ENCODE assay signal across 8 cellular contexts in the genomic region with DNA sequence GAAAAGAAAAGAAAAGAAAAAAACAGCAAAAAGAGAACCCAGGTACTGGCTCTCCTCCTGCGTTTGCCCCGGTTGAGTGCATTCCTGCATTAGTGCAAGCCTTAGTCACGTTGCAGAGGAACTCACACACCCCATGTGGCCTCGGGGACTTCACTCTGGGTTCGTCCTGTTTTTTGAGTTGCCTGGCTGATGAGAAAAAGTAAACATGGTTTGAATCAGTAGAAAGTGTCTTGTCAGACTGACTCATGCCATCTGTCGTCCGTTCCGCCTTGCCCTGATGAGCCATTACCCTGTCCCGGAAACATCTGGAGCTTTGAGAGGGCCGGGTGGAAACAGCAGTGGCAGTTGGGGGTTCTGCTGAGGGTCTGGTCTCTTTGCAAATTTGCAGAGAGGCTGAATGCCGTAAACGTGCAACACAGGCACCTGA. TPM values are rescaled to one million over a fixed set of nuclear protein-coding genes. Genes with fewer than 3 reads are reported as not detected.
A peak's percentile ranks its signal among the peaks of the same experiment; 100 is the strongest.
DNase-seq lines count a peak whose midpoint lies in the region; ATAC-seq, FAIRE-seq and TF ChIP-seq lines count a peak whose summit lies in the region.

No MANE protein-coding gene starts in this region.

- H4K20me1 ChIP-seq in OCI-LY7 (ENCODE audit: insufficient read depth, low read length) (no peaks in the 10 kb centered on the region), astrocyte (ENCODE audit: insufficient read depth, low read length) (peaks cover 86% of the 10 kb centered on the region)

- peaks cover 84% of the 10 kb centered on the region for H3K79me2 ChIP-seq in OCI-LY7 (ENCODE audit: insufficient read depth, low read depth, low read length)
- peaks cover 92% of the 10 kb centered on the region for H3K79me2 ChIP-seq in astrocyte (ENCODE audit: insufficient read depth, low read length)

- H3K4me3 ChIP-seq in OCI-LY7 (ENCODE audit: low read depth, low read length, poor library complexity, severe bottlenecking) (peak overlapping the region; percentile 54), astrocyte (ENCODE audit: insufficient read depth, low read depth, low read length) (no peak overlapping the region)

- H3K4me2 ChIP-seq in OCI-LY7 (ENCODE audit: low read length), result peak overlapping the region; percentile 93
- peak overlapping the region; percentile 66 for H3K4me2 ChIP-seq in astrocyte (ENCODE audit: low read length)

- no peaks in the 10 kb centered on the region for H3K27me3 ChIP-seq in astrocyte (ENCODE audit: insufficient read depth, low read length)

- H3K9me3 Mint-ChIP-seq in astrocyte (ENCODE audit: unreplicated experiment), result no peaks in the 10 kb centered on the region

- H3K36me3 Mint-ChIP-seq in astrocyte (ENCODE audit: low read depth, unreplicated experiment), result no peaks in the 10 kb centered on the region

- FAIRE-seq in astrocyte (lab: Jason Lieb, UNC) (no peak), islet of Langerhans (lab: Jason Lieb, UNC) (peak; percentile 88)

- peak overlapping the region; percentile 87 for H3K27ac Mint-ChIP-seq in astrocyte (ENCODE audit: unreplicated experiment)

- H3K4me3 Mint-ChIP-seq in astrocyte (ENCODE audit: unreplicated experiment), result peak overlapping the region; percentile 52

- DNase-seq in OCI-LY7 (ENCODE audit: low spot score) (peak; percentile 97), astrocyte (ENCODE audit: low read depth) (peak; percentile 70), NCI-H524 treated with DMSO at 0.1 percent for 48 hours (lab: John Stamatoyannopoulos, UW) (no peak), NCI-H526 (lab: John Stamatoyannopoulos, UW) (no peak)
- DNase-seq in stimulated activated CD4-positive, alpha-beta T cell treated with anti-CD3 and anti-CD28 coated beads, TNF-alpha, amount 100 ng/mL, for 24 hours (ENCODE audit: low read depth in 3 of 3), result peak; percentile 36 to 57 (median 55)

- H3K27me3 Mint-ChIP-seq in astrocyte (ENCODE audit: low read depth, unreplicated experiment), result no peaks in the 10 kb centered on the region

- H3K27ac ChIP-seq in OCI-LY7 (ENCODE audit: low read depth, low read length, poor library complexity, severe bottlenecking) (peak overlapping the region; percentile 95), astrocyte (ENCODE audit: low read depth, low read length) (peak overlapping the region; percentile 66)

- no peak overlapping the region; the same call in 1 of the 2 replicates for H2AFZ ChIP-seq in OCI-LY7 (ENCODE audit: low read length)
- H2AFZ ChIP-seq in astrocyte (ENCODE audit: low read depth, low read length), result no peak overlapping the region

- BruUV-seq in OCI-LY7 (replicated peaks; lab: Mats Ljungman, UMichigan), result no TSS peak

- H3K9ac ChIP-seq in astrocyte (ENCODE audit: low read length), result peak overlapping the region; percentile 57

- CTCF ChIA-PET in OCI-LY7 (lab: Charles Lee; ENCODE audit: unreplicated experiment), result no interaction called here

- peaks cover 48% of the 10 kb centered on the region for H3K4me1 Mint-ChIP-seq in astrocyte (ENCODE audit: low read depth, unreplicated experiment)

- ATAC-seq in HG02623 (IDR thresholded peaks at IDR 0.05; ENCODE audit: unreplicated experiment), result peak; percentile 91

- intact Hi-C loops in OCI-LY7 (cut with micrococcal nuclease; ENCODE audit: unreplicated experiment), result loop anchor here (2.0 kb wide), 2 partner anchors 15 to 75 kb away; no protein-coding TSS in a partner anchor

- H3K9me3 ChIP-seq in OCI-LY7 (ENCODE audit: low read length), result no peaks in the 10 kb centered on the region
- H3K9me3 ChIP-seq in astrocyte (ENCODE audit: insufficient read depth, low read depth, low read length), result no peaks in the 10 kb centered on the region

- POLR2A ChIA-PET in OCI-LY7 (lab: Charles Lee), result no interaction called here

- TF ChIP-seq CTCF in GM12873 (IDR thresholded peaks at IDR 0.05; ENCODE audit: insufficient read depth, low read depth, low read length, missing control alignments) (peak; percentile 4), OCI-LY7 (conservative IDR thresholded peaks at IDR 0.05; ENCODE audit: low read length) (peak; percentile 15; the same call in 1 of the 2 replicates), astrocyte (IDR thresholded peaks at IDR 0.05; ENCODE audit: insufficient read depth, low read depth, low read length) (no peak)

- no peaks in the 10 kb centered on the region for H3K9me2 ChIP-seq in OCI-LY7 (ENCODE audit: insufficient read depth, low read length)

- H3K36me3 ChIP-seq in OCI-LY7 (ENCODE audit: insufficient read depth, low read length) (peaks cover 21% of the 10 kb centered on the region), astrocyte (ENCODE audit: insufficient read depth, low read length) (peaks cover 5% of the 10 kb centered on the region)

- peaks cover 69% of the 10 kb centered on the region for H3K4me1 ChIP-seq in OCI-LY7 (ENCODE audit: insufficient read depth, low read length, poor library complexity, severe bottlenecking)
- peaks cover 69% of the 10 kb centered on the region for H3K4me1 ChIP-seq in astrocyte (ENCODE audit: insufficient read depth, low read length)

RNA-seq across cellular contexts. Expression of a gene that starts 16.3 kb away (rescaled TPM):
- total RNA-seq in OCI-LY7 (2014; rRNA removed; shearing (Covaris generic)), result 80.7 and 92.3 TPM in 2 replicates
- total RNA-seq in OCI-LY7 (2022), result 117 and 119 TPM in 2 replicates
- 436 and 448 TPM in 2 replicates for total RNA-seq in astrocyte

RNA-seq across cellular contexts. Expression of a gene that starts 44.5 kb away (rescaled TPM):
- total RNA-seq in OCI-LY7 (2014; rRNA removed; shearing (Covaris generic)), result not detected in 2 replicates
- not detected in 2 replicates for total RNA-seq in OCI-LY7 (2022)
- total RNA-seq in astrocyte, result 0.30 TPM in 1 of 2 replicates, not detected in the other

Comparison
In these comparisons a context has a peak if more than half of its experiments do, and no peak if none do; other contexts are left out.
1. DNase-seq: peak in OCI-LY7 (single experiment), astrocyte (single experiment) and stimulated activated CD4-positive, alpha-beta T cell treated with anti-CD3 and anti-CD28 coated beads, TNF-alpha, amount 100 ng/mL, for 24 hours (3 of 3); none in NCI-H524 treated with DMSO at 0.1 percent for 48 hours (single experiment) and NCI-H526 (0 of 2).